ENCODE assay signal across 17 cellular contexts in genomic region chr9:122053056-122053455, GRCh38.
"Had no signal": no experiment of that assay in that cellular context is flagged by ENCODE, and none has a peak within 500 bp of the region (broad histone marks: within the 10 kb centered on the region; RNA-seq: fewer than 3 reads in every experiment).

No MANE protein-coding gene starts in this region.

- H3K36me3 Mint-ChIP-seq: mesothelial cell of epicardium had no signal

- H3K4me3 Mint-ChIP-seq: activated naive CD8-positive, alpha-beta T cell treated with anti-CD3 and anti-CD28 coated beads, Interleukin-2, amount 50 U/mL, for 24 hours; dendritic cell treated with granulocyte-macrophage colony-stimulating factor and Interleukin-4, amounts not matched to agents 40 ng/mL and 50 ng/mL, for 4 days; mesothelial cell of epicardium; nephron progenitor cell had no signal

- H3K27me3 Mint-ChIP-seq: dendritic cell treated with granulocyte-macrophage colony-stimulating factor and Interleukin-4, amounts not matched to agents 40 ng/mL and 50 ng/mL, for 4 days; stimulated activated naive CD8-positive, alpha-beta T cell treated with anti-CD3 and anti-CD28 coated beads, Interleukin-15, amount 100 ng/mL, for 72 hours had no signal

- DNase-seq: activated naive CD4-positive, alpha-beta T cell treated with Interleukin-2 at 50 U/mL for 16 hours; activated naive CD8-positive, alpha-beta T cell treated with anti-CD3 and anti-CD28 coated beads, Interleukin-2, amount 50 U/mL, for 24 hours; aorta; effector memory CD4-positive, alpha-beta T cell; foreskin melanocyte; heart left ventricle; immature natural killer cell; lower lobe of right lung; nephron progenitor cell; ovary; stimulated activated naive CD8-positive, alpha-beta T cell treated with anti-CD3 and anti-CD28 coated beads, Interleukin-15, amount 100 ng/mL, for 72 hours; T1000; uterus had no signal

- H3K4me1 Mint-ChIP-seq: mesothelial cell of epicardium had no signal

- H3K27ac Mint-ChIP-seq: activated naive CD8-positive, alpha-beta T cell treated with anti-CD3 and anti-CD28 coated beads, Interleukin-2, amount 50 U/mL, for 24 hours; dendritic cell treated with granulocyte-macrophage colony-stimulating factor and Interleukin-4, amounts not matched to agents 40 ng/mL and 50 ng/mL, for 4 days; mesothelial cell of epicardium; nephron progenitor cell had no signal

- ATAC-seq: activated CD4-positive, CD25-positive, alpha-beta regulatory T cell treated with anti-CD3 and anti-CD28 coated beads, Interleukin-2, amount 50 U/mL, for 24 hours; activated naive CD8-positive, alpha-beta T cell treated with anti-CD3 and anti-CD28 coated beads, Interleukin-2, amount 50 U/mL, for 24 hours; lower lobe of right lung; sciatic nerve; stimulated activated naive CD8-positive, alpha-beta T cell treated with anti-CD3 and anti-CD28 coated beads, Interleukin-15, amount 100 ng/mL, for 72 hours had no signal

- H3K9me3 Mint-ChIP-seq: activated naive CD8-positive, alpha-beta T cell treated with anti-CD3 and anti-CD28 coated beads, Interleukin-2, amount 50 U/mL, for 24 hours; dendritic cell treated with granulocyte-macrophage colony-stimulating factor and Interleukin-4, amounts not matched to agents 40 ng/mL and 50 ng/mL, for 4 days; immature natural killer cell; mesothelial cell of epicardium; nephron progenitor cell; stimulated activated naive CD8-positive, alpha-beta T cell treated with anti-CD3 and anti-CD28 coated beads, Interleukin-15, amount 100 ng/mL, for 72 hours had no signal
